ENCODE assay signal across 10 cellular contexts in genomic region chr1:118136511-118136937, GRCh38. TPM values are rescaled to one million over a fixed set of nuclear protein-coding genes. Genes with fewer than 3 reads are reported as not detected.
DNase-seq lines count a peak whose midpoint lies in the region; ATAC-seq, FAIRE-seq and TF ChIP-seq lines count a peak whose summit lies in the region.
"Had no signal": no experiment of that assay in that cellular context is flagged by ENCODE, and none has a peak within 500 bp of the region (broad histone marks: within the 10 kb centered on the region; RNA-seq: fewer than 3 reads in every experiment).

No MANE protein-coding gene starts in this region.

- DNase-seq in GM12891 (ENCODE audit: insufficient read length, low spot score) (peak; percentile 27), fibroblast of pulmonary artery (ENCODE audit: low read depth) (peak; percentile 60), stromal cell of bone marrow (ENCODE audit: low read depth) (peak; percentile 73), COLO668 (lab: John Stamatoyannopoulos, UW; ENCODE audit: unreplicated experiment) (no peak), medulla oblongata (ENCODE audit: extremely low spot score) (no peak)
- no peak for DNase-seq in CD4-positive, alpha-beta memory T cell

- H3K4me1 Mint-ChIP-seq in CD4-positive, alpha-beta memory T cell: no peaks in the 10 kb centered on the region

- no peaks in the 10 kb centered on the region for H3K36me3 Mint-ChIP-seq in CD4-positive, alpha-beta memory T cell

- no peaks in the 10 kb centered on the region for H3K4me1 ChIP-seq in CD4-positive, alpha-beta memory T cell (ENCODE audit: insufficient read depth, low read length)

- no peak overlapping the region for H3K4me3 Mint-ChIP-seq in CD4-positive, alpha-beta memory T cell

- no peaks in the 10 kb centered on the region for H3K36me3 ChIP-seq in CD4-positive, alpha-beta memory T cell (ENCODE audit: insufficient read depth, low read length)

- H3K9me3 Mint-ChIP-seq in CD4-positive, alpha-beta memory T cell: peaks cover 0 to 8% (median 0%) of the 10 kb centered on the region in 8 donors

- H3K9me3 ChIP-seq in CD4-positive, alpha-beta memory T cell (ENCODE audit: control insufficient read depth in 1 of 2, low read length in 2 of 2): no peaks in the 10 kb centered on the region

- no peak overlapping the region for H3K27ac Mint-ChIP-seq in CD4-positive, alpha-beta memory T cell

- no peaks in the 10 kb centered on the region for H3K27me3 ChIP-seq in CD4-positive, alpha-beta memory T cell (ENCODE audit: insufficient read depth, low read length)

- no peak for TF ChIP-seq POLR2A in GM12891 (IDR thresholded peaks at IDR 0.05; ENCODE audit: low read depth, low read length)

- TF ChIP-seq CTCF in fibroblast of pulmonary artery (IDR thresholded peaks at IDR 0.05; ENCODE audit: low read length, missing control alignments): no peak

- H3K27ac ChIP-seq in CD4-positive, alpha-beta memory T cell (ENCODE audit: low read depth, low read length): no peak overlapping the region

- ATAC-seq in GM21526 (IDR thresholded peaks at IDR 0.05; ENCODE audit: low FRiP score, unreplicated experiment) (peak; percentile 99), HG03575 (IDR thresholded peaks at IDR 0.05; ENCODE audit: extremely low read depth, insufficient number of reproducible peaks, low FRiP score, unreplicated experiment) (peak; percentile 99)
- ATAC-seq: K562 had no signal

- POLR2A ChIA-PET in CD4-positive, alpha-beta memory T cell (lab: Charles Lee; ENCODE audit: partially characterized antibody): no interaction called here

- CTCF ChIA-PET in CD4-positive, alpha-beta memory T cell (lab: Charles Lee; ENCODE audit: partially characterized antibody): no interaction called here

- FAIRE-seq in GM12891 (lab: Jason Lieb, UNC): peak; percentile 80
- FAIRE-seq: endometrium, K562 had no signal

- intact Hi-C loops in CD4-positive, alpha-beta memory T cell (cut with micrococcal nuclease): no loop called here

- no peak overlapping the region for H3K4me3 ChIP-seq in fibroblast of pulmonary artery (replicated peaks; ENCODE audit: low read depth, low read length)
- H3K4me3 ChIP-seq in CD4-positive, alpha-beta memory T cell (ENCODE audit: low read length in 2 of 2): no peak overlapping the region
- H3K4me3 ChIP-seq: K562 had no signal

- H3K27me3 Mint-ChIP-seq in CD4-positive, alpha-beta memory T cell: peaks cover 2 to 10% of the 10 kb centered on the region in 2 donors

TF ChIP-seq in GM12891, 5 proteins besides CTCF, POLR2A, EP300 and RAD21:
- no peak for TF ChIP-seq POLR2AphosphoS5 (IDR thresholded peaks at IDR 0.05; ENCODE audit: low read depth, low read length)
- peak; percentile 95 for TF ChIP-seq POU2F2 (IDR thresholded peaks at IDR 0.05; ENCODE audit: low read depth, low read length)

RNA-seq across cellular contexts. Expression of gene SPAG17, which starts 48.5 kb away (rescaled TPM):
- polyA plus RNA-seq in GM12891 (2012; ENCODE audit: low read depth, missing spikeins): not detected
- not detected for total RNA-seq in CD4-positive, alpha-beta memory T cell
- polyA plus RNA-seq in CD4-positive, alpha-beta memory T cell: not detected

Comparison
In these comparisons a context has a peak if more than half of its experiments do, and no peak if none do; other contexts are left out.
1. DNase-seq: peak in GM12891 (single experiment), fibroblast of pulmonary artery (single experiment) and stromal cell of bone marrow (single experiment); none in CD4-positive, alpha-beta memory T cell (0 of 5), COLO668 (single experiment) and medulla oblongata (single experiment).